ENCODE assay signal across 9 cellular contexts in genomic region chr4:6687947-6688878, GRCh38. TPM values are rescaled to one million over a fixed set of nuclear protein-coding genes. Genes with fewer than 3 reads are reported as not detected.
DNase-seq lines count a peak whose midpoint lies in the region; ATAC-seq and TF ChIP-seq lines count a peak whose summit lies in the region.
"Had no signal": no experiment of that assay in that cellular context is flagged by ENCODE, and none has a peak within 500 bp of the region (broad histone marks: within the 10 kb centered on the region; RNA-seq: fewer than 3 reads in every experiment).

No MANE protein-coding gene starts in this region.

- peak overlapping the region; percentile 93 for H3K14ac ChIP-seq in trophoblast cell (ENCODE audit: low read length)

- no peak overlapping the region for H3K4me2 ChIP-seq in trophoblast cell (ENCODE audit: low read length)

- H2BK120ac ChIP-seq in trophoblast cell (ENCODE audit: insufficient read depth, low read length, poor library complexity) = peak overlapping the region; percentile 97

- H3K27me3 ChIP-seq in H7 (ENCODE audit: control insufficient read depth, insufficient read depth, low read length) (no peaks in the 10 kb centered on the region), trophoblast cell (ENCODE audit: insufficient read depth, low read length) (no peaks in the 10 kb centered on the region)

- H2AK5ac ChIP-seq in trophoblast cell (ENCODE audit: low read length) = peak overlapping the region; percentile 90

- H2BK5ac ChIP-seq in trophoblast cell (ENCODE audit: low read depth, low read length, poor library complexity) = peak overlapping the region; percentile 91

- peak overlapping the region; percentile 98 for H4K91ac ChIP-seq in trophoblast cell (ENCODE audit: low read depth, low read length)

- peak overlapping the region; percentile 82 for H4K8ac ChIP-seq in trophoblast cell (ENCODE audit: low read depth, low read length)

- H3K79me1 ChIP-seq in trophoblast cell (ENCODE audit: low read length) = peaks cover 39% of the 10 kb centered on the region

- H3K4me3 ChIP-seq in H7 (ENCODE audit: insufficient read depth, low read depth, low read length) = no peak overlapping the region
- H3K4me3 ChIP-seq in coronary artery = peak overlapping the region; percentile 25
- H3K4me3 ChIP-seq in trophoblast cell (ENCODE audit: low read depth, low read length) = no peak overlapping the region

- peak overlapping the region; percentile 85 for H3K4ac ChIP-seq in trophoblast cell (ENCODE audit: low read depth, low read length)

- H3K23ac ChIP-seq in trophoblast cell (ENCODE audit: low read length) = no peak overlapping the region

- H3K9ac ChIP-seq in trophoblast cell (ENCODE audit: low read length) = no peak overlapping the region

- H3K9me3 ChIP-seq in trophoblast cell (ENCODE audit: insufficient read depth, low read depth, low read length) = peaks cover 5% of the 10 kb centered on the region

- H4K12ac ChIP-seq in trophoblast cell (ENCODE audit: low read depth, low read length) = peak overlapping the region; percentile 43

- no peak for TF ChIP-seq CTCF in coronary artery (IDR thresholded peaks at IDR 0.05)

- H3K27ac ChIP-seq in coronary artery = peak overlapping the region in 1 of 2 donors; percentile 22
- H3K27ac ChIP-seq in trophoblast cell (ENCODE audit: low read depth, low read length) = peak overlapping the region; percentile 93

- peak overlapping the region; percentile 90 for H3K18ac ChIP-seq in trophoblast cell (ENCODE audit: low read length)

- peak; percentile 55 for DNase-seq in H7
- peak; percentile 12 for DNase-seq in NCI-H69 (lab: John Stamatoyannopoulos, UW)
- no peak for DNase-seq in coronary artery (ENCODE audit: low spot score)
- peak; percentile 86 to 89 for DNase-seq in trophoblast cell
- no peak for DNase-seq in NCI-H1436 (lab: John Stamatoyannopoulos, UW)
- DNase-seq in occipital lobe (lab: John Stamatoyannopoulos, UW) = no peak
- DNase-seq: NCI-H187, substantia nigra had no signal

- H2AFZ ChIP-seq in trophoblast cell (ENCODE audit: insufficient read depth, low read length, poor library complexity) = peak overlapping the region; percentile 4

- H3K4me1 ChIP-seq in trophoblast cell (ENCODE audit: control insufficient read depth in 1 of 2, insufficient read depth in 2 of 2, low read length in 2 of 2) = peaks cover 33 to 39% of the 10 kb centered on the region in 2 experiments

- peak overlapping the region; percentile 97 for H2BK12ac ChIP-seq in trophoblast cell (ENCODE audit: low read length)

- no CpG with 5 or more reads among the region's 24 CpGs for WGBS in trophoblast cell (ENCODE audit: extremely low coverage, insufficient coverage, insufficient read length)

- peaks cover 10% of the 10 kb centered on the region for H3K79me2 ChIP-seq in trophoblast cell (ENCODE audit: control insufficient read depth, insufficient read depth, low read length, poor library complexity)

- no peak for ATAC-seq in HG03280 (IDR thresholded peaks at IDR 0.05; ENCODE audit: unreplicated experiment)

- no peaks in the 10 kb centered on the region for H3K36me3 ChIP-seq in H7 (replicated peaks; ENCODE audit: control insufficient read depth, insufficient read depth, low read length)
- no peaks in the 10 kb centered on the region for H3K36me3 ChIP-seq in trophoblast cell (ENCODE audit: control insufficient read depth in 1 of 2, insufficient read depth in 2 of 2, low read length in 2 of 2)

RNA-seq across cellular contexts. Expression of gene S100P, which starts 5.5 kb away (rescaled TPM):
- total RNA-seq in H7 (2014; rRNA removed; shearing (Covaris generic)) = not detected in 2 replicates
- 761 and 882 TPM in 2 replicates for polyA plus RNA-seq in trophoblast cell (2013)
- 1.6 TPM for total RNA-seq in occipital lobe

RNA-seq across cellular contexts. Expression of gene MRFAP1L1, which starts 21.5 kb away (rescaled TPM):
- total RNA-seq in H7 (2014; rRNA removed; shearing (Covaris generic)) = 49.0 and 52.5 TPM in 2 replicates
- polyA plus RNA-seq in trophoblast cell (2013) = 41.1 and 42.0 TPM in 2 replicates
- total RNA-seq in occipital lobe = 90.8 TPM

RNA-seq across cellular contexts. Expression of gene BLOC1S4, which starts 27.8 kb away (rescaled TPM):
- 35.5 and 39.7 TPM in 2 replicates for total RNA-seq in H7 (2014; rRNA removed; shearing (Covaris generic))
- 16.8 TPM in 2 replicates for polyA plus RNA-seq in trophoblast cell (2013)
- 9.4 TPM for total RNA-seq in occipital lobe

RNA-seq across cellular contexts. Expression of gene MRFAP1, which starts 47.7 kb away (rescaled TPM):
- 82.2 and 83.2 TPM in 2 replicates for total RNA-seq in H7 (2014; rRNA removed; shearing (Covaris generic))
- 197 and 208 TPM in 2 replicates for polyA plus RNA-seq in trophoblast cell (2013)
- total RNA-seq in occipital lobe = 90.0 TPM

Comparison
In these comparisons a context has a peak if more than half of its experiments do, and no peak if none do; other contexts are left out.
1. DNase-seq: peak in H7 (single experiment), NCI-H69 (single experiment) and trophoblast cell (2 of 2); none in coronary artery (single experiment), NCI-H1436 (single experiment) and occipital lobe (single experiment).